ENCODE assay signal across 1 cellular context in the genomic region with DNA sequence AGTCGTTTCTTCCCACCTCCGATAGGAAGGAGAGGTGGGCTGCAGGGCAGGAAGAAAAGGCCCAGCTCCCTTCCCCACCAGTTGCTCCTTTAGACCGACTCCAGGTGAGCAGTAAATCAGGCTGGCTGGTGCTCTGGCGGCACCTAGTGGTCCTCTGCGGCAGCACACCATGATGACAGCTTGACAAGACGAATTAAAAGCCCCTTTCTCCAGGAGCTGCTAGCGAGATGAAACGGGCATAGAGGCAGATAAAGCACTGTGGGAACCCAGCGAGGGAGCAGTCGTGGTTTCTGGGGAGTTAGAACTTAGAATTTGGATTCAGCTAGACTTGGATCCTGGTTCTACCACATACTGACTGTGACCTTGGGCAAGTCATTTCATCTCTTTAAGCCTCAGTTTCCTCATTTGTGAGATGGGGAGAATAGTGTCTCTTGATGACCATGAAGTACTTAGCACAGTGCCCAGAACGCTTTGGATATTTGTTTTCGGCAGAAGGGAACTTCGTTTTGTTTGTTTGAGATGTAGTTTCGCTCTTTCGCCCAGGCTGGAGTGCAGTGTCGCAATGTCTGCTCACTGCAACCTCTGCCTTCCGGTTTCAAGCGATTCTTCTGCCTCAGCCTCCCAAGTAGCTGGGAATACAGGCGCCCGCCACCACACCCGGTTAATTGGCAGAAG.
TF ChIP-seq lines count a peak whose summit lies in the region.

No MANE protein-coding gene starts in this region.

TF ChIP-seq in HepG2, 621 proteins besides CTCF, POLR2A, EP300 and RAD21 (continued from another document and continues in another):
- TF ChIP-seq, protein P1, sequence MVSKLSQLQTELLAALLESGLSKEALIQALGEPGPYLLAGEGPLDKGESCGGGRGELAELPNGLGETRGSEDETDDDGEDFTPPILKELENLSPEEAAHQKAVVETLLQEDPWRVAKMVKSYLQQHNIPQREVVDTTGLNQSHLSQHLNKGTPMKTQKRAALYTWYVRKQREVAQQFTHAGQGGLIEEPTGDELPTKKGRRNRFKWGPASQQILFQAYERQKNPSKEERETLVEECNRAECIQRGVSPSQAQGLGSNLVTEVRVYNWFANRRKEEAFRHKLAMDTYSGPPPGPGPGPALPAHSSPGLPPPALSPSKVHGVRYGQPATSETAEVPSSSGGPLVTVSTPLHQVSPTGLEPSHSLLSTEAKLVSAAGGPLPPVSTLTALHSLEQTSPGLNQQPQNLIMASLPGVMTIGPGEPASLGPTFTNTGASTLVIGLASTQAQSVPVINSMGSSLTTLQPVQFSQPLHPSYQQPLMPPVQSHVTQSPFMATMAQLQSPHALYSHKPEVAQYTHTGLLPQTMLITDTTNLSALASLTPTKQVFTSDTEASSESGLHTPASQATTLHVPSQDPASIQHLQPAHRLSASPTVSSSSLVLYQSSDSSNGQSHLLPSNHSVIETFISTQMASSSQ (IDR thresholded peaks at IDR 0.05; ENCODE audit: low read depth), result no peak
- TF ChIP-seq, protein P1 (CRISPR knock-in tag; IDR thresholded peaks at IDR 0.05; ENCODE audit: borderline replicate concordance), result 0 out of 2 replicates have a peak, but pooled peaks have one; percentile 40
- TF ChIP-seq, protein P2, sequence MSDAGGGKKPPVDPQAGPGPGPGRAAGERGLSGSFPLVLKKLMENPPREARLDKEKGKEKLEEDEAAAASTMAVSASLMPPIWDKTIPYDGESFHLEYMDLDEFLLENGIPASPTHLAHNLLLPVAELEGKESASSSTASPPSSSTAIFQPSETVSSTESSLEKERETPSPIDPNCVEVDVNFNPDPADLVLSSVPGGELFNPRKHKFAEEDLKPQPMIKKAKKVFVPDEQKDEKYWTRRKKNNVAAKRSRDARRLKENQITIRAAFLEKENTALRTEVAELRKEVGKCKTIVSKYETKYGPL (CRISPR knock-in tag; IDR thresholded peaks at IDR 0.05), result no peak
- TF ChIP-seq, protein P3, sequence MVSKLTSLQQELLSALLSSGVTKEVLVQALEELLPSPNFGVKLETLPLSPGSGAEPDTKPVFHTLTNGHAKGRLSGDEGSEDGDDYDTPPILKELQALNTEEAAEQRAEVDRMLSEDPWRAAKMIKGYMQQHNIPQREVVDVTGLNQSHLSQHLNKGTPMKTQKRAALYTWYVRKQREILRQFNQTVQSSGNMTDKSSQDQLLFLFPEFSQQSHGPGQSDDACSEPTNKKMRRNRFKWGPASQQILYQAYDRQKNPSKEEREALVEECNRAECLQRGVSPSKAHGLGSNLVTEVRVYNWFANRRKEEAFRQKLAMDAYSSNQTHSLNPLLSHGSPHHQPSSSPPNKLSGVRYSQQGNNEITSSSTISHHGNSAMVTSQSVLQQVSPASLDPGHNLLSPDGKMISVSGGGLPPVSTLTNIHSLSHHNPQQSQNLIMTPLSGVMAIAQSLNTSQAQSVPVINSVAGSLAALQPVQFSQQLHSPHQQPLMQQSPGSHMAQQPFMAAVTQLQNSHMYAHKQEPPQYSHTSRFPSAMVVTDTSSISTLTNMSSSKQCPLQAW (CRISPR knock-in tag; IDR thresholded peaks at IDR 0.05), result 0 out of 2 replicates have a peak, but pooled peaks have one; percentile 28
- TF ChIP-seq ZBTB1 (CRISPR knock-in tag; IDR thresholded peaks at IDR 0.05; ENCODE audit: borderline replicate concordance) (no peak), ZSCAN12 (CRISPR knock-in tag; IDR thresholded peaks at IDR 0.05) (peak; percentile 65; the same call in 1 of the 2 replicates), ARID2 (CRISPR knock-in tag; IDR thresholded peaks at IDR 0.05; ENCODE audit: borderline replicate concordance) (no peak), BRCA1 (CRISPR knock-in tag; IDR thresholded peaks at IDR 0.05) (no peak), FOXK1 (CRISPR knock-in tag; IDR thresholded peaks at IDR 0.05; ENCODE audit: borderline replicate concordance, low read depth) (no peak), ATM (IDR thresholded peaks at IDR 0.05; ENCODE audit: borderline replicate concordance) (no peak), ZNF879 (CRISPR knock-in tag; IDR thresholded peaks at IDR 0.05) (no peak), ZNF564 (CRISPR knock-in tag; IDR thresholded peaks at IDR 0.05) (no peak), ZNF350 (CRISPR knock-in tag; IDR thresholded peaks at IDR 0.05; ENCODE audit: borderline replicate concordance, low read depth) (peak; percentile 21; the same call in 1 of the 2 replicates), GATAD1 (CRISPR knock-in tag; IDR thresholded peaks at IDR 0.05) (peak; percentile 56), SOX6 (IDR thresholded peaks at IDR 0.05) (no peak), SOX6 (CRISPR knock-in tag; IDR thresholded peaks at IDR 0.05) (peak; percentile 43; the same call in 1 of the 2 replicates), FOXA3 (CRISPR knock-in tag; IDR thresholded peaks at IDR 0.05) (peak; percentile 27; the same call in 1 of the 2 replicates), ZMYM4 (CRISPR knock-in tag; IDR thresholded peaks at IDR 0.05) (peak; percentile 55; the same call in 1 of the 2 replicates), HOXA3 (CRISPR knock-in tag; IDR thresholded peaks at IDR 0.05) (peak; percentile 34; the same call in 1 of the 2 replicates), TCF7L2 (IDR thresholded peaks at IDR 0.05; ENCODE audit: low read depth, low read length) (no peak), CREB1 (IDR thresholded peaks at IDR 0.05) (no peak), CREB1 (CRISPR knock-in tag; IDR thresholded peaks at IDR 0.05) (no peak), FOXK2 (IDR thresholded peaks at IDR 0.05) (no peak), SP4 (CRISPR knock-in tag; IDR thresholded peaks at IDR 0.05) (0 out of 2 replicates have a peak, but pooled peaks have one; percentile 13), PHB2 (IDR thresholded peaks at IDR 0.05; ENCODE audit: partially characterized antibody) (no peak), MYC (CRISPR knock-in tag; IDR thresholded peaks at IDR 0.05; ENCODE audit: borderline replicate concordance) (peak; percentile 43; the same call in 1 of the 2 replicates), ZNF883 (CRISPR knock-in tag; IDR thresholded peaks at IDR 0.05; ENCODE audit: not compliant biosample characterization) (peak; percentile 48), ZKSCAN8 (CRISPR knock-in tag; IDR thresholded peaks at IDR 0.05; ENCODE audit: borderline replicate concordance) (no peak)
- TF ChIP-seq, protein P4, sequence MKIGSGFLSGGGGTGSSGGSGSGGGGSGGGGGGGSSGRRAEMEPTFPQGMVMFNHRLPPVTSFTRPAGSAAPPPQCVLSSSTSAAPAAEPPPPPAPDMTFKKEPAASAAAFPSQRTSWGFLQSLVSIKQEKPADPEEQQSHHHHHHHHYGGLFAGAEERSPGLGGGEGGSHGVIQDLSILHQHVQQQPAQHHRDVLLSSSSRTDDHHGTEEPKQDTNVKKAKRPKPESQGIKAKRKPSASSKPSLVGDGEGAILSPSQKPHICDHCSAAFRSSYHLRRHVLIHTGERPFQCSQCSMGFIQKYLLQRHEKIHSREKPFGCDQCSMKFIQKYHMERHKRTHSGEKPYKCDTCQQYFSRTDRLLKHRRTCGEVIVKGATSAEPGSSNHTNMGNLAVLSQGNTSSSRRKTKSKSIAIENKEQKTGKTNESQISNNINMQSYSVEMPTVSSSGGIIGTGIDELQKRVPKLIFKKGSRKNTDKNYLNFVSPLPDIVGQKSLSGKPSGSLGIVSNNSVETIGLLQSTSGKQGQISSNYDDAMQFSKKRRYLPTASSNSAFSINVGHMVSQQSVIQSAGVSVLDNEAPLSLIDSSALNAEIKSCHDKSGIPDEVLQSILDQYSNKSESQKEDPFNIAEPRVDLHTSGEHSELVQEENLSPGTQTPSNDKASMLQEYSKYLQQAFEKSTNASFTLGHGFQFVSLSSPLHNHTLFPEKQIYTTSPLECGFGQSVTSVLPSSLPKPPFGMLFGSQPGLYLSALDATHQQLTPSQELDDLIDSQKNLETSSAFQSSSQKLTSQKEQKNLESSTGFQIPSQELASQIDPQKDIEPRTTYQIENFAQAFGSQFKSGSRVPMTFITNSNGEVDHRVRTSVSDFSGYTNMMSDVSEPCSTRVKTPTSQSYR (CRISPR knock-in tag; IDR thresholded peaks at IDR 0.05; ENCODE audit: borderline replicate concordance), result peak; percentile 15; the same call in 1 of the 2 replicates
- TF ChIP-seq, protein P5, sequence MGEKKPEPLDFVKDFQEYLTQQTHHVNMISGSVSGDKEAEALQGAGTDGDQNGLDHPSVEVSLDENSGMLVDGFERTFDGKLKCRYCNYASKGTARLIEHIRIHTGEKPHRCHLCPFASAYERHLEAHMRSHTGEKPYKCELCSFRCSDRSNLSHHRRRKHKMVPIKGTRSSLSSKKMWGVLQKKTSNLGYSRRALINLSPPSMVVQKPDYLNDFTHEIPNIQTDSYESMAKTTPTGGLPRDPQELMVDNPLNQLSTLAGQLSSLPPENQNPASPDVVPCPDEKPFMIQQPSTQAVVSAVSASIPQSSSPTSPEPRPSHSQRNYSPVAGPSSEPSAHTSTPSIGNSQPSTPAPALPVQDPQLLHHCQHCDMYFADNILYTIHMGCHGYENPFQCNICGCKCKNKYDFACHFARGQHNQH (CRISPR knock-in tag; IDR thresholded peaks at IDR 0.05), result no peak; the same call in 1 of the 2 replicates
- TF ChIP-seq, protein P6, sequence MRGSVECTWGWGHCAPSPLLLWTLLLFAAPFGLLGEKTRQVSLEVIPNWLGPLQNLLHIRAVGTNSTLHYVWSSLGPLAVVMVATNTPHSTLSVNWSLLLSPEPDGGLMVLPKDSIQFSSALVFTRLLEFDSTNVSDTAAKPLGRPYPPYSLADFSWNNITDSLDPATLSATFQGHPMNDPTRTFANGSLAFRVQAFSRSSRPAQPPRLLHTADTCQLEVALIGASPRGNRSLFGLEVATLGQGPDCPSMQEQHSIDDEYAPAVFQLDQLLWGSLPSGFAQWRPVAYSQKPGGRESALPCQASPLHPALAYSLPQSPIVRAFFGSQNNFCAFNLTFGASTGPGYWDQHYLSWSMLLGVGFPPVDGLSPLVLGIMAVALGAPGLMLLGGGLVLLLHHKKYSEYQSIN (CRISPR knock-in tag; IDR thresholded peaks at IDR 0.05; ENCODE audit: borderline replicate concordance), result no peak
- TF ChIP-seq, protein P7, sequence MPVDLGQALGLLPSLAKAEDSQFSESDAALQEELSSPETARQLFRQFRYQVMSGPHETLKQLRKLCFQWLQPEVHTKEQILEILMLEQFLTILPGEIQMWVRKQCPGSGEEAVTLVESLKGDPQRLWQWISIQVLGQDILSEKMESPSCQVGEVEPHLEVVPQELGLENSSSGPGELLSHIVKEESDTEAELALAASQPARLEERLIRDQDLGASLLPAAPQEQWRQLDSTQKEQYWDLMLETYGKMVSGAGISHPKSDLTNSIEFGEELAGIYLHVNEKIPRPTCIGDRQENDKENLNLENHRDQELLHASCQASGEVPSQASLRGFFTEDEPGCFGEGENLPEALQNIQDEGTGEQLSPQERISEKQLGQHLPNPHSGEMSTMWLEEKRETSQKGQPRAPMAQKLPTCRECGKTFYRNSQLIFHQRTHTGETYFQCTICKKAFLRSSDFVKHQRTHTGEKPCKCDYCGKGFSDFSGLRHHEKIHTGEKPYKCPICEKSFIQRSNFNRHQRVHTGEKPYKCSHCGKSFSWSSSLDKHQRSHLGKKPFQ (CRISPR knock-in tag; IDR thresholded peaks at IDR 0.05; ENCODE audit: insufficient replicate concordance), result no peak
- TF ChIP-seq, protein P8, sequence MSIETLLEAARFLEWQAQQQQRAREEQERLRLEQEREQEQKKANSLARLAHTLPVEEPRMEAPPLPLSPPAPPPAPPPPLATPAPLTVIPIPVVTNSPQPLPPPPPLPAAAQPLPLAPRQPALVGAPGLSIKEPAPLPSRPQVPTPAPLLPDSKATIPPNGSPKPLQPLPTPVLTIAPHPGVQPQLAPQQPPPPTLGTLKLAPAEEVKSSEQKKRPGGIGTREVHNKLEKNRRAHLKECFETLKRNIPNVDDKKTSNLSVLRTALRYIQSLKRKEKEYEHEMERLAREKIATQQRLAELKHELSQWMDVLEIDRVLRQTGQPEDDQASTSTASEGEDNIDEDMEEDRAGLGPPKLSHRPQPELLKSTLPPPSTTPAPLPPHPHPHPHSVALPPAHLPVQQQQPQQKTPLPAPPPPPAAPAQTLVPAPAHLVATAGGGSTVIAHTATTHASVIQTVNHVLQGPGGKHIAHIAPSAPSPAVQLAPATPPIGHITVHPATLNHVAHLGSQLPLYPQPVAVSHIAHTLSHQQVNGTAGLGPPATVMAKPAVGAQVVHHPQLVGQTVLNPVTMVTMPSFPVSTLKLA (IDR thresholded peaks at IDR 0.05), result no peak
- TF ChIP-seq, protein P9, sequence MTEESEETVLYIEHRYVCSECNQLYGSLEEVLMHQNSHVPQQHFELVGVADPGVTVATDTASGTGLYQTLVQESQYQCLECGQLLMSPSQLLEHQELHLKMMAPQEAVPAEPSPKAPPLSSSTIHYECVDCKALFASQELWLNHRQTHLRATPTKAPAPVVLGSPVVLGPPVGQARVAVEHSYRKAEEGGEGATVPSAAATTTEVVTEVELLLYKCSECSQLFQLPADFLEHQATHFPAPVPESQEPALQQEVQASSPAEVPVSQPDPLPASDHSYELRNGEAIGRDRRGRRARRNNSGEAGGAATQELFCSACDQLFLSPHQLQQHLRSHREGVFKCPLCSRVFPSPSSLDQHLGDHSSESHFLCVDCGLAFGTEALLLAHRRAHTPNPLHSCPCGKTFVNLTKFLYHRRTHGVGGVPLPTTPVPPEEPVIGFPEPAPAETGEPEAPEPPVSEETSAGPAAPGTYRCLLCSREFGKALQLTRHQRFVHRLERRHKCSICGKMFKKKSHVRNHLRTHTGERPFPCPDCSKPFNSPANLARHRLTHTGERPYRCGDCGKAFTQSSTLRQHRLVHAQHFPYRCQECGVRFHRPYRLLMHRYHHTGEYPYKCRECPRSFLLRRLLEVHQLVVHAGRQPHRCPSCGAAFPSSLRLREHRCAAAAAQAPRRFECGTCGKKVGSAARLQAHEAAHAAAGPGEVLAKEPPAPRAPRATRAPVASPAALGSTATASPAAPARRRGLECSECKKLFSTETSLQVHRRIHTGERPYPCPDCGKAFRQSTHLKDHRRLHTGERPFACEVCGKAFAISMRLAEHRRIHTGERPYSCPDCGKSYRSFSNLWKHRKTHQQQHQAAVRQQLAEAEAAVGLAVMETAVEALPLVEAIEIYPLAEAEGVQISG (CRISPR knock-in tag; IDR thresholded peaks at IDR 0.05), result peak; percentile 54
- TF ChIP-seq, protein P10, sequence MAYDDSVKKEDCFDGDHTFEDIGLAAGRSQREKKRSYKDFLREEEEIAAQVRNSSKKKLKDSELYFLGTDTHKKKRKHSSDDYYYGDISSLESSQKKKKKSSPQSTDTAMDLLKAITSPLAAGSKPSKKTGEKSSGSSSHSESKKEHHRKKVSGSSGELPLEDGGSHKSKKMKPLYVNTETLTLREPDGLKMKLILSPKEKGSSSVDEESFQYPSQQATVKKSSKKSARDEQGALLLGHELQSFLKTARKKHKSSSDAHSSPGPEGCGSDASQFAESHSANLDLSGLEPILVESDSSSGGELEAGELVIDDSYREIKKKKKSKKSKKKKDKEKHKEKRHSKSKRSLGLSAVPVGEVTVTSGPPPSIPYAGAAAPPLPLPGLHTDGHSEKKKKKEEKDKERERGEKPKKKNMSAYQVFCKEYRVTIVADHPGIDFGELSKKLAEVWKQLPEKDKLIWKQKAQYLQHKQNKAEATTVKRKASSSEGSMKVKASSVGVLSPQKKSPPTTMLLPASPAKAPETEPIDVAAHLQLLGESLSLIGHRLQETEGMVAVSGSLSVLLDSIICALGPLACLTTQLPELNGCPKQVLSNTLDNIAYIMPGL (CRISPR knock-in tag; IDR thresholded peaks at IDR 0.05; ENCODE audit: borderline replicate concordance in 1 of 2, low read depth in 1 of 2), result peak; percentile 73 to 75; a peak in 3 of 4 replicates
